1 cellular context compared by ENCODE assay signal in genomic region chr2:18501156-18501555, GRCh38.
TF ChIP-seq lines count a peak whose summit lies in the region.

No MANE protein-coding gene starts in this region.

TF ChIP-seq in GM23338, 12 proteins besides CTCF, POLR2A, EP300 and RAD21 (continued from another document):
- TF ChIP-seq, protein P1, sequence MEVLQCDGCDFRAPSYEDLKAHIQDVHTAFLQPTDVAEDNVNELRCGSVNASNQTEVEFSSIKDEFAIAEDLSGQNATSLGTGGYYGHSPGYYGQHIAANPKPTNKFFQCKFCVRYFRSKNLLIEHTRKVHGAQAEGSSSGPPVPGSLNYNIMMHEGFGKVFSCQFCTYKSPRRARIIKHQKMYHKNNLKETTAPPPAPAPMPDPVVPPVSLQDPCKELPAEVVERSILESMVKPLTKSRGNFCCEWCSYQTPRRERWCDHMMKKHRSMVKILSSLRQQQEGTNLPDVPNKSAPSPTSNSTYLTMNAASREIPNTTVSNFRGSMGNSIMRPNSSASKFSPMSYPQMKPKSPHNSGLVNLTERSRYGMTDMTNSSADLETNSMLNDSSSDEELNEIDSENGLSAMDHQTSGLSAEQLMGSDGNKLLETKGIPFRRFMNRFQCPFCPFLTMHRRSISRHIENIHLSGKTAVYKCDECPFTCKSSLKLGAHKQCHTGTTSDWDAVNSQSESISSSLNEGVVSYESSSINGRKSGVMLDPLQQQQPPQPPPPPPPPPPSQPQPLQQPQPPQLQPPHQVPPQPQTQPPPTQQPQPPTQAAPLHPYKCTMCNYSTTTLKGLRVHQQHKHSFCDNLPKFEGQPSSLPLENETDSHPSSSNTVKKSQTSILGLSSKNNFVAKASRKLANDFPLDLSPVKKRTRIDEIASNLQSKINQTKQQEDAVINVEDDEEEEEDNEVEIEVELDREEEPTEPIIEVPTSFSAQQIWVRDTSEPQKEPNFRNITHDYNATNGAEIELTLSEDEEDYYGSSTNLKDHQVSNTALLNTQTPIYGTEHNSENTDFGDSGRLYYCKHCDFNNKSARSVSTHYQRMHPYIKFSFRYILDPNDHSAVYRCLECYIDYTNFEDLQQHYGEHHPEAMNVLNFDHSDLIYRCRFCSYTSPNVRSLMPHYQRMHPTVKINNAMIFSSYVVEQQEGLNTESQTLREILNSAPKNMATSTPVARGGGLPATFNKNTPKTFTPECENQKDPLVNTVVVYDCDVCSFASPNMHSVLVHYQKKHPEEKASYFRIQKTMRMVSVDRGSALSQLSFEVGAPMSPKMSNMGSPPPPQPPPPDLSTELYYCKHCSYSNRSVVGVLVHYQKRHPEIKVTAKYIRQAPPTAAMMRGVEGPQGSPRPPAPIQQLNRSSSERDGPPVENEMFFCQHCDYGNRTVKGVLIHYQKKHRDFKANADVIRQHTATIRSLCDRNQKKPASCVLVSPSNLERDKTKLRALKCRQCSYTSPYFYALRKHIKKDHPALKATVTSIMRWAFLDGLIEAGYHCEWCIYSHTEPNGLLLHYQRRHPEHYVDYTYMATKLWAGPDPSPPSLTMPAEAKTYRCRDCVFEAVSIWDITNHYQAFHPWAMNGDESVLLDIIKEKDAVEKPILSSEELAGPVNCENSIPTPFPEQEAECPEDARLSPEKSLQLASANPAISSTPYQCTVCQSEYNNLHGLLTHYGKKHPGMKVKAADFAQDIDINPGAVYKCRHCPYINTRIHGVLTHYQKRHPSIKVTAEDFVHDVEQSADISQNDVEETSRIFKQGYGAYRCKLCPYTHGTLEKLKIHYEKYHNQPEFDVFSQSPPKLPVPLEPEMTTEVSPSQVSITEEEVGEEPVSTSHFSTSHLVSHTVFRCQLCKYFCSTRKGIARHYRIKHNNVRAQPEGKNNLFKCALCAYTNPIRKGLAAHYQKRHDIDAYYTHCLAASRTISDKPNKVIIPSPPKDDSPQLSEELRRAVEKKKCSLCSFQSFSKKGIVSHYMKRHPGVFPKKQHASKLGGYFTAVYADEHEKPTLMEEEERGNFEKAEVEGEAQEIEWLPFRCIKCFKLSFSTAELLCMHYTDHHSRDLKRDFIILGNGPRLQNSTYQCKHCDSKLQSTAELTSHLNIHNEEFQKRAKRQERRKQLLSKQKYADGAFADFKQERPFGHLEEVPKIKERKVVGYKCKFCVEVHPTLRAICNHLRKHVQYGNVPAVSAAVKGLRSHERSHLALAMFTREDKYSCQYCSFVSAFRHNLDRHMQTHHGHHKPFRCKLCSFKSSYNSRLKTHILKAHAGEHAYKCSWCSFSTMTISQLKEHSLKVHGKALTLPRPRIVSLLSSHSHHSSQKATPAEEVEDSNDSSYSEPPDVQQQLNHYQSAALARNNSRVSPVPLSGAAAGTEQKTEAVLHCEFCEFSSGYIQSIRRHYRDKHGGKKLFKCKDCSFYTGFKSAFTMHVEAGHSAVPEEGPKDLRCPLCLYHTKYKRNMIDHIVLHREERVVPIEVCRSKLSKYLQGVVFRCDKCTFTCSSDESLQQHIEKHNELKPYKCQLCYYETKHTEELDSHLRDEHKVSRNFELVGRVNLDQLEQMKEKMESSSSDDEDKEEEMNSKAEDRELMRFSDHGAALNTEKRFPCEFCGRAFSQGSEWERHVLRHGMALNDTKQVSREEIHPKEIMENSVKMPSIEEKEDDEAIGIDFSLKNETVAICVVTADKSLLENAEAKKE (CRISPR knock-in tag; IDR thresholded peaks at IDR 0.05) = no peak
